In genomic region chr12:124217508-124217981, GRCh38 we compare ENCODE assay signal across 8 cellular contexts.
DNase-seq lines count a peak whose midpoint lies in the region; ATAC-seq and TF ChIP-seq lines count a peak whose summit lies in the region.

No MANE protein-coding gene starts in this region.

- H3K9me3 Mint-ChIP-seq in CD14-positive monocyte (peaks cover 8 to 38% (median 21%) of the 10 kb centered on the region in 7 donors), nephron (peaks cover 29% of the 10 kb centered on the region)
- H3K9me3 Mint-ChIP-seq in activated T-helper 1 cell treated with anti-CD3 and anti-CD28 coated beads, Interleukin-12 subunit alpha, Interleukin-12 subunit beta, Interleukin-2, Interleukin-4 antibody, amounts not matched to agents 30 ng/mL and 10 ng/mL and 1 ng/mL, durations not matched to agents 14 hours and 24 hours and 36 hours = peaks cover 49% of the 10 kb centered on the region

- no peak for ATAC-seq in HG02870 (IDR thresholded peaks at IDR 0.05; ENCODE audit: unreplicated experiment)
- no peak for ATAC-seq in GM21360 (IDR thresholded peaks at IDR 0.05; ENCODE audit: unreplicated experiment)

- no peaks in the 10 kb centered on the region for H3K36me3 Mint-ChIP-seq in CD14-positive monocyte
- H3K36me3 Mint-ChIP-seq in nephron (ENCODE audit: low read depth) = peaks cover 21% of the 10 kb centered on the region
- H3K36me3 Mint-ChIP-seq in activated T-helper 1 cell treated with anti-CD3 and anti-CD28 coated beads, Interleukin-12 subunit alpha, Interleukin-12 subunit beta, Interleukin-2, Interleukin-4 antibody, amounts not matched to agents 30 ng/mL and 10 ng/mL and 1 ng/mL, durations not matched to agents 14 hours and 24 hours and 36 hours (ENCODE audit: low read depth) = peaks cover 1% of the 10 kb centered on the region

- DNase-seq in CD14-positive monocyte (ENCODE audit: low spot score) (no peak), NCI-H1417 treated with DMSO at 0.1 percent for 48 hours (lab: John Stamatoyannopoulos, UW) (peak; percentile 38), cerebellum (ENCODE audit: low spot score) (peak; percentile 17), NCI-H1048 (lab: John Stamatoyannopoulos, UW) (no peak)
- no peak for DNase-seq in activated T-helper 1 cell treated with anti-CD3 and anti-CD28 coated beads, Interleukin-12 subunit alpha, Interleukin-12 subunit beta, Interleukin-2, Interleukin-4 antibody, amounts not matched to agents 30 ng/mL and 10 ng/mL and 1 ng/mL, durations not matched to agents 14 hours and 24 hours and 36 hours (ENCODE audit: low spot score)

- H3K27ac Mint-ChIP-seq in CD14-positive monocyte (peak overlapping the region in 4 of 7 donors; percentile 30 to 83 (median 56)), nephron (peak overlapping the region in 1 of 3 experiments; percentile 6)
- H3K27ac Mint-ChIP-seq in activated T-helper 1 cell treated with anti-CD3 and anti-CD28 coated beads, Interleukin-12 subunit alpha, Interleukin-12 subunit beta, Interleukin-2, Interleukin-4 antibody, amounts not matched to agents 30 ng/mL and 10 ng/mL and 1 ng/mL, durations not matched to agents 14 hours and 24 hours and 36 hours = no peak overlapping the region

- TF ChIP-seq CTCF in CD14-positive monocyte (IDR thresholded peaks at IDR 0.05) (no peak), nephron (IDR thresholded peaks at IDR 0.05; ENCODE audit: unreplicated experiment in 3 of 3) (no peak)

- intact Hi-C loops in CD14-positive monocyte (cut with micrococcal nuclease) = no loop called here
- intact Hi-C loops in activated T-helper 1 cell treated with anti-CD3 and anti-CD28 coated beads, Interleukin-12 subunit alpha, Interleukin-12 subunit beta, Interleukin-2, Interleukin-4 antibody, amounts not matched to agents 30 ng/mL and 10 ng/mL and 1 ng/mL, durations not matched to agents 14 hours and 24 hours and 36 hours (cut with micrococcal nuclease) = no loop called here

- peaks cover 18% of the 10 kb centered on the region for H3K4me1 Mint-ChIP-seq in CD14-positive monocyte
- H3K4me1 Mint-ChIP-seq in nephron = peaks cover 16% of the 10 kb centered on the region
- no peaks in the 10 kb centered on the region for H3K4me1 Mint-ChIP-seq in activated T-helper 1 cell treated with anti-CD3 and anti-CD28 coated beads, Interleukin-12 subunit alpha, Interleukin-12 subunit beta, Interleukin-2, Interleukin-4 antibody, amounts not matched to agents 30 ng/mL and 10 ng/mL and 1 ng/mL, durations not matched to agents 14 hours and 24 hours and 36 hours (ENCODE audit: low read depth)

- H3K4me3 Mint-ChIP-seq in CD14-positive monocyte (peak overlapping the region; percentile 67 to 81), nephron (peak overlapping the region in 2 of 3 experiments; percentile 21 to 60)
- H3K4me3 Mint-ChIP-seq in activated T-helper 1 cell treated with anti-CD3 and anti-CD28 coated beads, Interleukin-12 subunit alpha, Interleukin-12 subunit beta, Interleukin-2, Interleukin-4 antibody, amounts not matched to agents 30 ng/mL and 10 ng/mL and 1 ng/mL, durations not matched to agents 14 hours and 24 hours and 36 hours = no peak overlapping the region

- H3K27me3 Mint-ChIP-seq in CD14-positive monocyte (ENCODE audit: low read depth in 3 of 3) (peaks cover under 1 to 3% (median 2%) of the 10 kb centered on the region in 3 donors), nephron (ENCODE audit: low read depth) (peaks cover 18% of the 10 kb centered on the region)
- no peaks in the 10 kb centered on the region for H3K27me3 Mint-ChIP-seq in activated T-helper 1 cell treated with anti-CD3 and anti-CD28 coated beads, Interleukin-12 subunit alpha, Interleukin-12 subunit beta, Interleukin-2, Interleukin-4 antibody, amounts not matched to agents 30 ng/mL and 10 ng/mL and 1 ng/mL, durations not matched to agents 14 hours and 24 hours and 36 hours (ENCODE audit: insufficient read depth)

Comparison
In these comparisons a context has a peak if more than half of its experiments do, and no peak if none do; other contexts are left out.
1. DNase-seq: peak in NCI-H1417 treated with DMSO at 0.1 percent for 48 hours (single experiment) and cerebellum (single experiment); none in CD14-positive monocyte (single experiment), NCI-H1048 (single experiment) and activated T-helper 1 cell treated with anti-CD3 and anti-CD28 coated beads, Interleukin-12 subunit alpha, Interleukin-12 subunit beta, Interleukin-2, Interleukin-4 antibody, amounts not matched to agents 30 ng/mL and 10 ng/mL and 1 ng/mL, durations not matched to agents 14 hours and 24 hours and 36 hours (single experiment).